In genomic region chr2:108612153-108612513, GRCh38 we compare ENCODE assay signal across 9 cellular contexts.
DNase-seq lines count a peak whose midpoint lies in the region; ATAC-seq and TF ChIP-seq lines count a peak whose summit lies in the region.
"Had no signal": no experiment of that assay in that cellular context is flagged by ENCODE, and none has a peak within 500 bp of the region (broad histone marks: within the 10 kb centered on the region; RNA-seq: fewer than 3 reads in every experiment).

No MANE protein-coding gene starts in this region.

- peaks cover 3% of the 10 kb centered on the region for H3K36me3 Mint-ChIP-seq in T-helper 17 cell (ENCODE audit: low read depth)
- H3K36me3 Mint-ChIP-seq in mesothelial cell of epicardium: no peaks in the 10 kb centered on the region

- H4K20me1 ChIP-seq in osteoblast (ENCODE audit: insufficient read depth, low read length): peaks cover 22% of the 10 kb centered on the region

- H3K27me3 Mint-ChIP-seq in T-helper 17 cell (no peaks in the 10 kb centered on the region), mesothelial cell of epicardium (ENCODE audit: low read depth) (no peaks in the 10 kb centered on the region)

- H3K4me3 ChIP-seq in osteoblast (ENCODE audit: insufficient read depth, low read length): no peak overlapping the region

- no peaks in the 10 kb centered on the region for H3K9me3 Mint-ChIP-seq in mesothelial cell of epicardium
- H3K9me3 Mint-ChIP-seq: neural crest cell had no signal

- ATAC-seq in HG02870 (IDR thresholded peaks at IDR 0.05; ENCODE audit: unreplicated experiment): peak; percentile 74
- ATAC-seq in T-helper 17 cell: peak; percentile 70

- H3K4me3 Mint-ChIP-seq in T-helper 17 cell (peak overlapping the region; percentile 81), mesothelial cell of epicardium (no peak overlapping the region)
- H3K4me3 Mint-ChIP-seq: neural crest cell had no signal

- H3K4me1 Mint-ChIP-seq in T-helper 17 cell (peaks cover 73% of the 10 kb centered on the region), mesothelial cell of epicardium (peaks cover 43% of the 10 kb centered on the region)

- peaks cover 6% of the 10 kb centered on the region for H3K36me3 ChIP-seq in osteoblast (ENCODE audit: insufficient read depth, low read length)

- no peak overlapping the region for H2AFZ ChIP-seq in osteoblast (ENCODE audit: low read length)

- TF ChIP-seq CTCF in mesothelial cell of epicardium (IDR thresholded peaks at IDR 0.05; ENCODE audit: unreplicated experiment) (no peak), osteoblast (IDR thresholded peaks at IDR 0.05; ENCODE audit: extremely low read depth, low read depth, low read length) (no peak)

- peaks cover 85% of the 10 kb centered on the region for H3K79me2 ChIP-seq in osteoblast (ENCODE audit: insufficient read depth, low read length)

- H3K4me1 ChIP-seq in osteoblast (ENCODE audit: insufficient read depth, low read length): peaks cover 6% of the 10 kb centered on the region

- H3K27ac ChIP-seq in osteoblast (ENCODE audit: low read depth, low read length): no peak overlapping the region

- no peaks in the 10 kb centered on the region for H3K9me3 ChIP-seq in T-helper 17 cell (ENCODE audit: control insufficient read depth, low read length, poor library complexity, severe bottlenecking)
- H3K9me3 ChIP-seq in osteoblast (ENCODE audit: low read depth, low read length): no peaks in the 10 kb centered on the region

- DNase-seq in activated T-cell treated with anti-CD3 and anti-CD28 coated beads for 24 hours (ENCODE audit: low read depth): peak; percentile 45
- no peak for DNase-seq in activated T-cell treated with anti-CD3 and anti-CD28 coated beads, Interleukin-2, amount 50 U/mL, for 1 hour
- DNase-seq in T-helper 17 cell: no peak
- peak; percentile 80 for DNase-seq in left kidney (ENCODE audit: low read depth, low spot score)
- no peak for DNase-seq in mesothelial cell of epicardium (ENCODE audit: low spot score in 2 of 2, unreplicated experiment in 2 of 2)
- no peak for DNase-seq in occipital lobe (lab: John Stamatoyannopoulos, UW)
- no peak for DNase-seq in osteoblast (ENCODE audit: insufficient read length, low spot score, missing footprints)

- no peak overlapping the region for H3K4me2 ChIP-seq in osteoblast (ENCODE audit: insufficient read depth, low read length)

- H3K27ac Mint-ChIP-seq in T-helper 17 cell (peak overlapping the region; percentile 99), mesothelial cell of epicardium (no peak overlapping the region)

- no peaks in the 10 kb centered on the region for H3K27me3 ChIP-seq in osteoblast (ENCODE audit: insufficient read depth, low read length)

Comparison
In these comparisons a context has a peak if more than half of its experiments do, and no peak if none do; other contexts are left out.
1. DNase-seq: peak in activated T-cell treated with anti-CD3 and anti-CD28 coated beads for 24 hours (single experiment) and left kidney (single experiment); none in activated T-cell treated with anti-CD3 and anti-CD28 coated beads, Interleukin-2, amount 50 U/mL, for 1 hour (single experiment), T-helper 17 cell (0 of 3), mesothelial cell of epicardium (0 of 2), occipital lobe (single experiment) and osteoblast (single experiment).